In genomic region chr5:74201334-74202081, GRCh38 we compare ENCODE assay signal across 9 cellular contexts.
DNase-seq lines count a peak whose midpoint lies in the region; ATAC-seq and TF ChIP-seq lines count a peak whose summit lies in the region.
"Had no signal": no experiment of that assay in that cellular context is flagged by ENCODE, and none has a peak within 500 bp of the region (broad histone marks: within the 10 kb centered on the region; RNA-seq: fewer than 3 reads in every experiment).

No MANE protein-coding gene starts in this region.

- H3K27me3 Mint-ChIP-seq in activated CD4-positive, alpha-beta T cell treated with anti-CD3 and anti-CD28 coated beads, Interleukin-2, amount 10 ng/mL, durations not matched to agents 24 days and 14 days = peaks cover 9% of the 10 kb centered on the region

- TF ChIP-seq CTCF in left ventricle myocardium inferior (IDR thresholded peaks at IDR 0.05; ENCODE audit: borderline replicate concordance) = no peak

- H3K4me1 Mint-ChIP-seq in activated CD4-positive, alpha-beta T cell treated with anti-CD3 and anti-CD28 coated beads, Interleukin-2, amount 10 ng/mL, durations not matched to agents 24 days and 14 days = peaks cover 9% of the 10 kb centered on the region

- ATAC-seq in GM18909 (IDR thresholded peaks at IDR 0.05; ENCODE audit: poor library complexity, unreplicated experiment) (peak; percentile 72), HG03139 (IDR thresholded peaks at IDR 0.05; ENCODE audit: unreplicated experiment) (peak; percentile 56), HG03025 (IDR thresholded peaks at IDR 0.05; ENCODE audit: low FRiP score, unreplicated experiment) (no peak)

- peaks cover 36% of the 10 kb centered on the region for H3K4me1 ChIP-seq in BLaER1
- peaks cover 46% of the 10 kb centered on the region for H3K4me1 ChIP-seq in left ventricle myocardium inferior

- no peak overlapping the region for H3K4me3 ChIP-seq in BLaER1
- no peak overlapping the region for H3K4me3 ChIP-seq in left ventricle myocardium inferior

- no peaks in the 10 kb centered on the region for H3K9me3 Mint-ChIP-seq in activated CD4-positive, alpha-beta T cell treated with anti-CD3 and anti-CD28 coated beads, Interleukin-2, amount 10 ng/mL, durations not matched to agents 24 days and 14 days
- H3K9me3 Mint-ChIP-seq: neural crest cell had no signal

- no peak overlapping the region for H3K9ac ChIP-seq in BLaER1

- no peaks in the 10 kb centered on the region for H4K20me1 ChIP-seq in BLaER1

- H3K36me3 ChIP-seq in BLaER1 (no peaks in the 10 kb centered on the region), left ventricle myocardium inferior (no peaks in the 10 kb centered on the region)

- intact Hi-C loops in left ventricle myocardium inferior (cut with micrococcal nuclease) = no loop called here
- intact Hi-C loops in activated CD4-positive, alpha-beta T cell treated with anti-CD3 and anti-CD28 coated beads, Interleukin-2, amount 10 ng/mL, durations not matched to agents 24 days and 14 days (cut with micrococcal nuclease) = no loop called here

- peak overlapping the region; percentile 74 for H3K4me2 ChIP-seq in BLaER1

- H3K36me3 Mint-ChIP-seq in activated CD4-positive, alpha-beta T cell treated with anti-CD3 and anti-CD28 coated beads, Interleukin-2, amount 10 ng/mL, durations not matched to agents 24 days and 14 days (ENCODE audit: low read depth) = no peaks in the 10 kb centered on the region

- no peaks in the 10 kb centered on the region for H3K9me3 ChIP-seq in BLaER1
- no peaks in the 10 kb centered on the region for H3K9me3 ChIP-seq in left ventricle myocardium inferior (replicated peaks)

- H3K27ac ChIP-seq in BLaER1 (peak overlapping the region; percentile 38; the same call in 1 of the 2 replicates), left ventricle myocardium inferior (replicated peaks) (peak overlapping the region; percentile 34)

- H3K27me3 ChIP-seq in BLaER1 = no peaks in the 10 kb centered on the region
- no peaks in the 10 kb centered on the region for H3K27me3 ChIP-seq in left ventricle myocardium inferior (ENCODE audit: low read depth)

- peak; percentile 44 for DNase-seq in left ventricle myocardium inferior
- no peak for DNase-seq in activated CD4-positive, alpha-beta T cell treated with anti-CD3 and anti-CD28 coated beads, Interleukin-2, amount 10 ng/mL, durations not matched to agents 24 days and 14 days
- DNase-seq in NCI-H2227 (lab: John Stamatoyannopoulos, UW; ENCODE audit: unreplicated experiment) = no peak

- H3K4me3 Mint-ChIP-seq in activated CD4-positive, alpha-beta T cell treated with anti-CD3 and anti-CD28 coated beads, Interleukin-2, amount 10 ng/mL, durations not matched to agents 24 days and 14 days = no peak overlapping the region
- H3K4me3 Mint-ChIP-seq: neural crest cell had no signal

- no peak overlapping the region for H3K27ac Mint-ChIP-seq in activated CD4-positive, alpha-beta T cell treated with anti-CD3 and anti-CD28 coated beads, Interleukin-2, amount 10 ng/mL, durations not matched to agents 24 days and 14 days

TF ChIP-seq in PFSK-1, 5 proteins besides CTCF, POLR2A, EP300 and RAD21:
- TF ChIP-seq TAF1 (IDR thresholded peaks at IDR 0.05; ENCODE audit: borderline replicate concordance, insufficient read depth, low read length) (no peak), FOXP2 (optimal IDR thresholded peaks at IDR 0.05; ENCODE audit: borderline replicate concordance, extremely low read depth, extremely low read length, insufficient read depth) (no peak), SIN3A (IDR thresholded peaks at IDR 0.05; ENCODE audit: borderline replicate concordance, insufficient read depth, low read length) (no peak), REST (IDR thresholded peaks at IDR 0.05; ENCODE audit: insufficient read depth in 1 of 2, low read depth in 2 of 2, low read length in 2 of 2) (no peak), POLR2AphosphoS5 (IDR thresholded peaks at IDR 0.05; ENCODE audit: low read depth, low read length) (peak; percentile 69)
